Comparison of ENCODE assay signal across 10 cellular contexts in the genomic region with DNA sequence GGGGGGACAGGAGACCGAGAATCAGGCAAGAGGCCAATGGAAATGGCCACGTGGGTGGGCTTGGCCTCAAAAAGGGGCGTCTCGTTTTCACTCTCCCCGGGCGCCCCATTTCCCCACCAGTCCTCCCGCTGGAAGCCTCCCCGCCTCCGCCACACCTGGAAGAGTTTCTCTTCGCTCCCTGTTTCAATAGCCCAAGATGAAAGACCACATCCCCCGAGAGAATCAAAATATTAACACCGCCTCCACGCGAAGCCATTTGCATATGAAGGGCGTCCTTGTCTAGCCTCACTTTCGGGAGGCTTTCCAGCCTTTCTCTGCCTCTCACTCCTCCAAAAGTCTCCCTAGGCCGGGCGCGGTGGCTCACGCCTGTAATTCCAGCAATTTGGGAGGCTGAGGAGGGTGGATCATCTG.
DNase-seq lines count a peak whose midpoint lies in the region; ATAC-seq lines count a peak whose summit lies in the region.
"Had no signal": no experiment of that assay in that cellular context is flagged by ENCODE, and none has a peak within 500 bp of the region (broad histone marks: within the 10 kb centered on the region; RNA-seq: fewer than 3 reads in every experiment).

No MANE protein-coding gene starts in this region.

- H3K27ac Mint-ChIP-seq in activated naive CD8-positive, alpha-beta T cell, result no peak overlapping the region
- H3K27ac Mint-ChIP-seq in memory B cell, result peak overlapping the region; percentile 32

- peak overlapping the region; percentile 84 for H3K4me3 Mint-ChIP-seq in activated naive CD8-positive, alpha-beta T cell
- peak overlapping the region; percentile 78 for H3K4me3 Mint-ChIP-seq in memory B cell

- peaks cover 3% of the 10 kb centered on the region for H3K36me3 Mint-ChIP-seq in activated naive CD8-positive, alpha-beta T cell
- H3K36me3 Mint-ChIP-seq in memory B cell, result peaks cover 2% of the 10 kb centered on the region

- peak; percentile 6 for DNase-seq in stimulated activated CD4-positive, alpha-beta T cell treated with anti-CD3 and anti-CD28 coated beads, Interleukin-15, amount 100 ng/mL, for 24 hours
- DNase-seq in stimulated activated CD4-positive, alpha-beta T cell treated with anti-CD3 and anti-CD28 coated beads, Interleukin-4, amount 100 ng/mL, for 24 hours, result no peak
- DNase-seq in memory B cell (ENCODE audit: low spot score in 2 of 2) (no peak), KBM-7 (no peak), GDM1 (lab: John Stamatoyannopoulos, UW) (no peak)
- DNase-seq: small intestine; stimulated activated CD8-positive, alpha-beta memory T cell treated with anti-CD3 and anti-CD28 coated beads, Interleukin-4, amount 100 ng/mL, for 48 hours had no signal

- in situ Hi-C loops in KBM-7 (cut with MboI; ENCODE audit: low pct_unique_long_range_greater_than_20kb, low sequenced_read_pairs), result no loop called here

- peaks cover 5% of the 10 kb centered on the region for H3K9me3 Mint-ChIP-seq in activated naive CD8-positive, alpha-beta T cell (ENCODE audit: low read depth)
- peaks cover 7% of the 10 kb centered on the region for H3K9me3 Mint-ChIP-seq in memory B cell

- H3K4me1 Mint-ChIP-seq in activated naive CD8-positive, alpha-beta T cell (ENCODE audit: low read depth), result peaks cover 23% of the 10 kb centered on the region
- peaks cover 9% of the 10 kb centered on the region for H3K4me1 Mint-ChIP-seq in memory B cell

- ATAC-seq in memory B cell (ENCODE audit: low read depth) (no peak), HG03097 (IDR thresholded peaks at IDR 0.05; ENCODE audit: low FRiP score, unreplicated experiment) (no peak), HG03432 (IDR thresholded peaks at IDR 0.05; ENCODE audit: unreplicated experiment) (no peak)

- peaks cover 42% of the 10 kb centered on the region for H3K27me3 Mint-ChIP-seq in activated naive CD8-positive, alpha-beta T cell
- peaks cover 34% of the 10 kb centered on the region for H3K27me3 Mint-ChIP-seq in memory B cell
